Comparison of ENCODE assay signal across 1 cellular context in genomic region chr2:233435436-233436190, GRCh38.
TF ChIP-seq lines count a peak whose summit lies in the region.

No MANE protein-coding gene starts in this region.

TF ChIP-seq in IMR-90, 13 proteins besides CTCF, POLR2A, EP300 and RAD21:
- TF ChIP-seq MXI1 (IDR thresholded peaks at IDR 0.05; ENCODE audit: borderline replicate concordance, low read depth, low read length) (no peak), CEBPB (IDR thresholded peaks at IDR 0.05; ENCODE audit: low read depth, low read length) (no peak), CHD1 (IDR thresholded peaks at IDR 0.05; ENCODE audit: low read depth, low read length) (no peak), MAZ (IDR thresholded peaks at IDR 0.05; ENCODE audit: borderline replicate concordance, low read depth, low read length) (no peak), MAFK (IDR thresholded peaks at IDR 0.05; ENCODE audit: low read depth, low read length) (no peak), NFE2L2 (IDR thresholded peaks at IDR 0.05; ENCODE audit: low read depth, low read length) (no peak), ELK1 (IDR thresholded peaks at IDR 0.05; ENCODE audit: borderline replicate concordance, low read depth, low read length) (no peak), RCOR1 (IDR thresholded peaks at IDR 0.05; ENCODE audit: insufficient replicate concordance, low read length) (no peak), SMC3 (IDR thresholded peaks at IDR 0.05; ENCODE audit: low read depth, low read length) (no peak), BHLHE40 (IDR thresholded peaks at IDR 0.05; ENCODE audit: low read depth, low read length) (no peak), RFX5 (IDR thresholded peaks at IDR 0.05; ENCODE audit: low read depth, low read length) (no peak), FOS (IDR thresholded peaks at IDR 0.05; ENCODE audit: low read depth, low read length) (no peak)
- TF ChIP-seq, protein P1, sequence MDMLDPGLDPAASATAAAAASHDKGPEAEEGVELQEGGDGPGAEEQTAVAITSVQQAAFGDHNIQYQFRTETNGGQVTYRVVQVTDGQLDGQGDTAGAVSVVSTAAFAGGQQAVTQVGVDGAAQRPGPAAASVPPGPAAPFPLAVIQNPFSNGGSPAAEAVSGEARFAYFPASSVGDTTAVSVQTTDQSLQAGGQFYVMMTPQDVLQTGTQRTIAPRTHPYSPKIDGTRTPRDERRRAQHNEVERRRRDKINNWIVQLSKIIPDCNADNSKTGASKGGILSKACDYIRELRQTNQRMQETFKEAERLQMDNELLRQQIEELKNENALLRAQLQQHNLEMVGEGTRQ (IDR thresholded peaks at IDR 0.05; ENCODE audit: low read depth, low read length): no peak
